2 cellular contexts compared by ENCODE assay signal in the genomic region with DNA sequence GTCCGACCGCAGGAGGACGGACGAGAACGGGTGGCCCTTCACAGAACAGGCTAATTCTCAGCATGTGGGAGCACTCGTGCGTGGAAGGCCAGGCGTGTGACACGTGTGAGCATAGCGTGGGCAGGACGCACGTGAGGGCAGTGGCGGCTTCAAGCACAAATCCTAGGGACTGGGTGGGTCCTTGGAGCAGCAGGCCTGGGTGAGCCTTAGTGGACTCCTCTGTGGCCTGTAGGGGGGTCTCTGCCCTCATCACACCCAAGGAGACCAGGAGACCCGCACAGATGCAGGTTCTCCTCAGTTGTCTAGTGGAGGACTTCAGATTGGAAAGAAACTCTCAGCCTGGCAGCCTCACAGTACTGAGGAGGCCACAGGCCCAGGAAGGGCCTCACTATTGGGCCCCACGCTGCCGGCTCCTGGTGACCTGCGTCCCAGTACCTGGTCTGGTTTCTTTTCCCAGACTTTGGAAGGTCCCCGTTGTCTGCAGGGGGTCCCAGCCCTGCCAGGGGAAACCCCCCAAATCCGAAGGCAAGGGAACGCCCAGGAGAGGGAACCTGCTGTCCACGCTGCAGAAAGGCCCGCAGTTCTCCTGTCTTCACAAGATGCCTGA.
TF ChIP-seq lines count a peak whose summit lies in the region.

No MANE protein-coding gene starts in this region.

TF ChIP-seq in liver, 16 proteins besides CTCF, POLR2A, EP300 and RAD21:
- TF ChIP-seq, protein P1, sequence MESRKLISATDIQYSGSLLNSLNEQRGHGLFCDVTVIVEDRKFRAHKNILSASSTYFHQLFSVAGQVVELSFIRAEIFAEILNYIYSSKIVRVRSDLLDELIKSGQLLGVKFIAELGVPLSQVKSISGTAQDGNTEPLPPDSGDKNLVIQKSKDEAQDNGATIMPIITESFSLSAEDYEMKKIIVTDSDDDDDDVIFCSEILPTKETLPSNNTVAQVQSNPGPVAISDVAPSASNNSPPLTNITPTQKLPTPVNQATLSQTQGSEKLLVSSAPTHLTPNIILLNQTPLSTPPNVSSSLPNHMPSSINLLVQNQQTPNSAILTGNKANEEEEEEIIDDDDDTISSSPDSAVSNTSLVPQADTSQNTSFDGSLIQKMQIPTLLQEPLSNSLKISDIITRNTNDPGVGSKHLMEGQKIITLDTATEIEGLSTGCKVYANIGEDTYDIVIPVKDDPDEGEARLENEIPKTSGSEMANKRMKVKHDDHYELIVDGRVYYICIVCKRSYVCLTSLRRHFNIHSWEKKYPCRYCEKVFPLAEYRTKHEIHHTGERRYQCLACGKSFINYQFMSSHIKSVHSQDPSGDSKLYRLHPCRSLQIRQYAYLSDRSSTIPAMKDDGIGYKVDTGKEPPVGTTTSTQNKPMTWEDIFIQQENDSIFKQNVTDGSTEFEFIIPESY (IDR thresholded peaks at IDR 0.05), result no peak
- TF ChIP-seq RXRA (IDR thresholded peaks at IDR 0.05), result no peak
- TF ChIP-seq JUND (IDR thresholded peaks at IDR 0.05), result no peak
- TF ChIP-seq EGR1 (IDR thresholded peaks at IDR 0.05; ENCODE audit: low read depth in 2 of 2), result no peak
- TF ChIP-seq, protein P2, sequence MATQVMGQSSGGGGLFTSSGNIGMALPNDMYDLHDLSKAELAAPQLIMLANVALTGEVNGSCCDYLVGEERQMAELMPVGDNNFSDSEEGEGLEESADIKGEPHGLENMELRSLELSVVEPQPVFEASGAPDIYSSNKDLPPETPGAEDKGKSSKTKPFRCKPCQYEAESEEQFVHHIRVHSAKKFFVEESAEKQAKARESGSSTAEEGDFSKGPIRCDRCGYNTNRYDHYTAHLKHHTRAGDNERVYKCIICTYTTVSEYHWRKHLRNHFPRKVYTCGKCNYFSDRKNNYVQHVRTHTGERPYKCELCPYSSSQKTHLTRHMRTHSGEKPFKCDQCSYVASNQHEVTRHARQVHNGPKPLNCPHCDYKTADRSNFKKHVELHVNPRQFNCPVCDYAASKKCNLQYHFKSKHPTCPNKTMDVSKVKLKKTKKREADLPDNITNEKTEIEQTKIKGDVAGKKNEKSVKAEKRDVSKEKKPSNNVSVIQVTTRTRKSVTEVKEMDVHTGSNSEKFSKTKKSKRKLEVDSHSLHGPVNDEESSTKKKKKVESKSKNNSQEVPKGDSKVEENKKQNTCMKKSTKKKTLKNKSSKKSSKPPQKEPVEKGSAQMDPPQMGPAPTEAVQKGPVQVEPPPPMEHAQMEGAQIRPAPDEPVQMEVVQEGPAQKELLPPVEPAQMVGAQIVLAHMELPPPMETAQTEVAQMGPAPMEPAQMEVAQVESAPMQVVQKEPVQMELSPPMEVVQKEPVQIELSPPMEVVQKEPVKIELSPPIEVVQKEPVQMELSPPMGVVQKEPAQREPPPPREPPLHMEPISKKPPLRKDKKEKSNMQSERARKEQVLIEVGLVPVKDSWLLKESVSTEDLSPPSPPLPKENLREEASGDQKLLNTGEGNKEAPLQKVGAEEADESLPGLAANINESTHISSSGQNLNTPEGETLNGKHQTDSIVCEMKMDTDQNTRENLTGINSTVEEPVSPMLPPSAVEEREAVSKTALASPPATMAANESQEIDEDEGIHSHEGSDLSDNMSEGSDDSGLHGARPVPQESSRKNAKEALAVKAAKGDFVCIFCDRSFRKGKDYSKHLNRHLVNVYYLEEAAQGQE (IDR thresholded peaks at IDR 0.05), result no peak
- TF ChIP-seq GABPA (IDR thresholded peaks at IDR 0.05 in 1 of 2, conservative IDR thresholded peaks at IDR 0.05 in 1 of 2), result no peak

TF ChIP-seq in HepG2, 621 proteins besides CTCF, POLR2A, EP300 and RAD21:
- TF ChIP-seq, protein P3, sequence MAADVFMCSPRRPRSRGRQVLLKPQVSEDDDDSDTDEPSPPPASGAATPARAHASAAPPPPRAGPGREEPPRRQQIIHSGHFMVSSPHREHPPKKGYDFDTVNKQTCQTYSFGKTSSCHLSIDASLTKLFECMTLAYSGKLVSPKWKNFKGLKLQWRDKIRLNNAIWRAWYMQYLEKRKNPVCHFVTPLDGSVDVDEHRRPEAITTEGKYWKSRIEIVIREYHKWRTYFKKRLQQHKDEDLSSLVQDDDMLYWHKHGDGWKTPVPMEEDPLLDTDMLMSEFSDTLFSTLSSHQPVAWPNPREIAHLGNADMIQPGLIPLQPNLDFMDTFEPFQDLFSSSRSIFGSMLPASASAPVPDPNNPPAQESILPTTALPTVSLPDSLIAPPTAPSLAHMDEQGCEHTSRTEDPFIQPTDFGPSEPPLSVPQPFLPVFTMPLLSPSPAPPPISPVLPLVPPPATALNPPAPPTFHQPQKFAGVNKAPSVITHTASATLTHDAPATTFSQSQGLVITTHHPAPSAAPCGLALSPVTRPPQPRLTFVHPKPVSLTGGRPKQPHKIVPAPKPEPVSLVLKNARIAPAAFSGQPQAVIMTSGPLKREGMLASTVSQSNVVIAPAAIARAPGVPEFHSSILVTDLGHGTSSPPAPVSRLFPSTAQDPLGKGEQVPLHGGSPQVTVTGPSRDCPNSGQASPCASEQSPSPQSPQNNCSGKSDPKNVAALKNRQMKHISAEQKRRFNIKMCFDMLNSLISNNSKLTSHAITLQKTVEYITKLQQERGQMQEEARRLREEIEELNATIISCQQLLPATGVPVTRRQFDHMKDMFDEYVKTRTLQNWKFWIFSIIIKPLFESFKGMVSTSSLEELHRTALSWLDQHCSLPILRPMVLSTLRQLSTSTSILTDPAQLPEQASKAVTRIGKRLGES (CRISPR knock-in tag; IDR thresholded peaks at IDR 0.05; ENCODE audit: borderline replicate concordance), result no peak
- TF ChIP-seq ZFP36L2 (CRISPR knock-in tag; IDR thresholded peaks at IDR 0.05) (no peak), ZNF761 (CRISPR knock-in tag; conservative IDR thresholded peaks at IDR 0.05) (no peak), GPN1 (CRISPR knock-in tag; IDR thresholded peaks at IDR 0.05; ENCODE audit: borderline replicate concordance) (no peak), RFX3 (CRISPR knock-in tag; IDR thresholded peaks at IDR 0.05) (no peak), ZMYM2 (CRISPR knock-in tag; IDR thresholded peaks at IDR 0.05) (no peak), ARNT2 (CRISPR knock-in tag; IDR thresholded peaks at IDR 0.05; ENCODE audit: low read depth) (no peak), ZNF816 (CRISPR knock-in tag; IDR thresholded peaks at IDR 0.05; ENCODE audit: borderline replicate concordance) (no peak), ESRRA (CRISPR knock-in tag; IDR thresholded peaks at IDR 0.05; ENCODE audit: low read depth) (no peak), ZNF746 (CRISPR knock-in tag; IDR thresholded peaks at IDR 0.05) (no peak), ZFP41 (CRISPR knock-in tag; IDR thresholded peaks at IDR 0.05; ENCODE audit: borderline replicate concordance) (no peak), KDM1A (CRISPR knock-in tag; IDR thresholded peaks at IDR 0.05) (no peak), DPF2 (CRISPR knock-in tag; IDR thresholded peaks at IDR 0.05; ENCODE audit: borderline replicate concordance, low read depth) (no peak)
- TF ChIP-seq, protein P4, sequence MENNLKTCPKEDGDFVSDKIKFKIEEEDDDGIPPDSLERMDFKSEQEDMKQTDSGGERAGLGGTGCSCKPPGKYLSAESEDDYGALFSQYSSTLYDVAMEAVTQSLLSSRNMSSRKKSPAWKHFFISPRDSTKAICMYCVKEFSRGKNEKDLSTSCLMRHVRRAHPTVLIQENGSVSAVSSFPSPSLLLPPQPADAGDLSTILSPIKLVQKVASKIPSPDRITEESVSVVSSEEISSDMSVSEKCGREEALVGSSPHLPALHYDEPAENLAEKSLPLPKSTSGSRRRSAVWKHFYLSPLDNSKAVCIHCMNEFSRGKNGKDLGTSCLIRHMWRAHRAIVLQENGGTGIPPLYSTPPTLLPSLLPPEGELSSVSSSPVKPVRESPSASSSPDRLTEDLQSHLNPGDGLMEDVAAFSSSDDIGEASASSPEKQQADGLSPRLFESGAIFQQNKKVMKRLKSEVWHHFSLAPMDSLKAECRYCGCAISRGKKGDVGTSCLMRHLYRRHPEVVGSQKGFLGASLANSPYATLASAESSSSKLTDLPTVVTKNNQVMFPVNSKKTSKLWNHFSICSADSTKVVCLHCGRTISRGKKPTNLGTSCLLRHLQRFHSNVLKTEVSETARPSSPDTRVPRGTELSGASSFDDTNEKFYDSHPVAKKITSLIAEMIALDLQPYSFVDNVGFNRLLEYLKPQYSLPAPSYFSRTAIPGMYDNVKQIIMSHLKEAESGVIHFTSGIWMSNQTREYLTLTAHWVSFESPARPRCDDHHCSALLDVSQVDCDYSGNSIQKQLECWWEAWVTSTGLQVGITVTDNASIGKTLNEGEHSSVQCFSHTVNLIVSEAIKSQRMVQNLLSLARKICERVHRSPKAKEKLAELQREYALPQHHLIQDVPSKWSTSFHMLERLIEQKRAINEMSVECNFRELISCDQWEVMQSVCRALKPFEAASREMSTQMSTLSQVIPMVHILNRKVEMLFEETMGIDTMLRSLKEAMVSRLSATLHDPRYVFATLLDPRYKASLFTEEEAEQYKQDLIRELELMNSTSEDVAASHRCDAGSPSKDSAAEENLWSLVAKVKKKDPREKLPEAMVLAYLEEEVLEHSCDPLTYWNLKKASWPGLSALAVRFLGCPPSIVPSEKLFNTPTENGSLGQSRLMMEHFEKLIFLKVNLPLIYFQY (CRISPR knock-in tag; IDR thresholded peaks at IDR 0.05; ENCODE audit: borderline replicate concordance), result no peak
- TF ChIP-seq, protein P5, sequence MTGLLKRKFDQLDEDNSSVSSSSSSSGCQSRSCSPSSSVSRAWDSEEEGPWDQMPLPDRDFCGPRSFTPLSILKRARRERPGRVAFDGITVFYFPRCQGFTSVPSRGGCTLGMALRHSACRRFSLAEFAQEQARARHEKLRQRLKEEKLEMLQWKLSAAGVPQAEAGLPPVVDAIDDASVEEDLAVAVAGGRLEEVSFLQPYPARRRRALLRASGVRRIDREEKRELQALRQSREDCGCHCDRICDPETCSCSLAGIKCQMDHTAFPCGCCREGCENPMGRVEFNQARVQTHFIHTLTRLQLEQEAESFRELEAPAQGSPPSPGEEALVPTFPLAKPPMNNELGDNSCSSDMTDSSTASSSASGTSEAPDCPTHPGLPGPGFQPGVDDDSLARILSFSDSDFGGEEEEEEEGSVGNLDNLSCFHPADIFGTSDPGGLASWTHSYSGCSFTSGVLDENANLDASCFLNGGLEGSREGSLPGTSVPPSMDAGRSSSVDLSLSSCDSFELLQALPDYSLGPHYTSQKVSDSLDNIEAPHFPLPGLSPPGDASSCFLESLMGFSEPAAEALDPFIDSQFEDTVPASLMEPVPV (CRISPR knock-in tag; IDR thresholded peaks at IDR 0.05), result no peak
- TF ChIP-seq, protein P6, sequence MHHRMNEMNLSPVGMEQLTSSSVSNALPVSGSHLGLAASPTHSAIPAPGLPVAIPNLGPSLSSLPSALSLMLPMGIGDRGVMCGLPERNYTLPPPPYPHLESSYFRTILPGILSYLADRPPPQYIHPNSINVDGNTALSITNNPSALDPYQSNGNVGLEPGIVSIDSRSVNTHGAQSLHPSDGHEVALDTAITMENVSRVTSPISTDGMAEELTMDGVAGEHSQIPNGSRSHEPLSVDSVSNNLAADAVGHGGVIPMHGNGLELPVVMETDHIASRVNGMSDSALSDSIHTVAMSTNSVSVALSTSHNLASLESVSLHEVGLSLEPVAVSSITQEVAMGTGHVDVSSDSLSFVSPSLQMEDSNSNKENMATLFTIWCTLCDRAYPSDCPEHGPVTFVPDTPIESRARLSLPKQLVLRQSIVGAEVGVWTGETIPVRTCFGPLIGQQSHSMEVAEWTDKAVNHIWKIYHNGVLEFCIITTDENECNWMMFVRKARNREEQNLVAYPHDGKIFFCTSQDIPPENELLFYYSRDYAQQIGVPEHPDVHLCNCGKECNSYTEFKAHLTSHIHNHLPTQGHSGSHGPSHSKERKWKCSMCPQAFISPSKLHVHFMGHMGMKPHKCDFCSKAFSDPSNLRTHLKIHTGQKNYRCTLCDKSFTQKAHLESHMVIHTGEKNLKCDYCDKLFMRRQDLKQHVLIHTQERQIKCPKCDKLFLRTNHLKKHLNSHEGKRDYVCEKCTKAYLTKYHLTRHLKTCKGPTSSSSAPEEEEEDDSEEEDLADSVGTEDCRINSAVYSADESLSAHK (CRISPR knock-in tag; IDR thresholded peaks at IDR 0.05; ENCODE audit: borderline replicate concordance), result no peak
